8 cellular contexts compared by ENCODE assay signal in the genomic region with DNA sequence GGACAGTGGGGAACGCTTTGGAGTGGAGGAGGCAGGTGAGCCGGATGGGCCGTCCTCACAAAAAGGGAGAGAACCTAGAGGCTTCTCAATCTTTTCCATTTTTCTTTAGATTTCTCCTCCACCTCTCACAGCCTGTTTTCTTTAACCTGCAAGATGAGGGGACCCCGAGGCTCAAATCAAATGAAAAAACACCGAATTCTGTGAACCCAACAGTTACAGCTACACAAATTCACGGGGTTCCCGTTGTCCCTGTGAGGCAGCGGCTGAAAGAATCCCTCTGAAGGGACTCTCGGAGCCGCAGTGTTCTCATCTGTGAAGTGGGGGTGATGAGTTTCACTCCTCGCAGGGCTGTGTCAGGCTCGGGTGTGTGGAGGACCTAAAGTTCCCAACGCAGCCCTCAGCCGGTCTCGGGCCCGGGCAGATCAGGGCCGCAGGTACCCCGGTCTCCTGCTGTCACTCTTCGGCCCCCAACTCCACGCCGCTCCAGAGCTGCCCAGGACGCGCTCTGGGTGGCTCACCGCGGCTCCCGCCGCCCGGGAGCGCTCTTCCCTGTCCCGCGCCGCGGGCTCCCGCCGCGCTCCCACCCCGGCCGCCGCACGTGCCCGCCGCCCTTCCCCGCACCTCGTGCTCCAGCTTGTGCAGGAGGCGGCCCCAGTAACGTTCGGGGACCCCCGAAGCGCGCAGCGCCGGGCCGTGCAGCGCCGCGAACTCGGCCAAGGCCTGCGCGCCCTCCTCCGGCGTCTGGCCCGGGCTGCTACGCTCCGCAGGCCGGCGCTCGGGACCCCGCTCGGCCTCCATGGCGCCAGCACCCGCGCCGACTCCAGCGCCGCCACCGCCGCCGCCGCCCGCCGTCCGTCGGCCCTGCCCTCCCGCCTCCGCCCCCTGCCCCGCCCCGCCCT. TPM values are rescaled to one million over a fixed set of nuclear protein-coding genes. Genes with fewer than 3 reads are reported as not detected.
DNase-seq lines count a peak whose midpoint lies in the region; ATAC-seq, FAIRE-seq and TF ChIP-seq lines count a peak whose summit lies in the region.

A gene (minus strand): TSS at position 863 of the 899 bp plus-strand sequence. CDS start 65 bp downstream, at position 798.

- peak within 1 kb of the TSS; percentile 81 to 86 (median 82) for H3K4me3 Mint-ChIP-seq in brain

- H4K20me1 ChIP-seq in BLaER1 = peaks cover 45% of the 10 kb centered on the region

- H3K4me2 ChIP-seq in BLaER1 = peak within 1 kb of the TSS; percentile 98

- H3K36me3 ChIP-seq in BLaER1 = peaks cover 31% of the 10 kb centered on the region
- peaks cover 10% of the 10 kb centered on the region for H3K36me3 ChIP-seq in iPS-18a (ENCODE audit: control insufficient read depth, low read depth, low read length)
- no peaks in the 10 kb centered on the region for H3K36me3 ChIP-seq in gastrocnemius medialis

- TF ChIP-seq POLR2A in gastrocnemius medialis (IDR thresholded peaks at IDR 0.05) = peak; percentile 63 to 79

- H3K27me3 ChIP-seq in BLaER1 = no peaks in the 10 kb centered on the region
- no peaks in the 10 kb centered on the region for H3K27me3 ChIP-seq in iPS-18a (ENCODE audit: control insufficient read depth, insufficient read depth, low read length)
- H3K27me3 ChIP-seq in gastrocnemius medialis = no peaks in the 10 kb centered on the region

- FAIRE-seq in GM19239 (lab: Jason Lieb, UNC) (peak; percentile 85), HTR-8/SVneo (lab: Jason Lieb, UNC) (no peak)

- TF ChIP-seq CTCF in brain (conservative IDR thresholded peaks at IDR 0.05) (no peak), gastrocnemius medialis (IDR thresholded peaks at IDR 0.05 in 4 of 5, conservative IDR thresholded peaks at IDR 0.05 in 1 of 5) (peak in 1 of 5 experiments; percentile 12)

- H3K4me1 ChIP-seq in BLaER1 (peaks cover 32% of the 10 kb centered on the region), iPS-18a (ENCODE audit: control insufficient read depth, low read depth, low read length) (peaks cover 11% of the 10 kb centered on the region), gastrocnemius medialis (peaks cover 10 to 12% of the 10 kb centered on the region in 2 donors)

- H3K27ac Mint-ChIP-seq in brain = peak within 1 kb of the TSS; percentile 55 to 95 (median 89)

- ATAC-seq in gastrocnemius medialis (peak; percentile 66 to 68), GM21447 (IDR thresholded peaks at IDR 0.05; ENCODE audit: unreplicated experiment) (no peak)

- H3K9ac ChIP-seq in BLaER1 (peak within 1 kb of the TSS; percentile 94), iPS-18a (ENCODE audit: low read length) (peak within 1 kb of the TSS; percentile 93)

- H3K9me3 ChIP-seq in BLaER1 = peaks cover 11% of the 10 kb centered on the region
- no peaks in the 10 kb centered on the region for H3K9me3 ChIP-seq in iPS-18a (ENCODE audit: control insufficient read depth, low read depth, low read length)
- no peaks in the 10 kb centered on the region for H3K9me3 ChIP-seq in gastrocnemius medialis

- intact Hi-C loops in gastrocnemius medialis (cut with DNase I; ENCODE audit: low total_unique reads) = loop anchor here (1.0 to 2.0 kb wide), 2 partner anchors 34 to 44 kb away; a partner anchor contains a TSS

- peaks cover 17% of the 10 kb centered on the region for H3K27me3 Mint-ChIP-seq in brain

- peaks cover 0 to 6% (median 0%) of the 10 kb centered on the region in 5 experiments for H3K9me3 Mint-ChIP-seq in brain

- H3K27ac ChIP-seq in BLaER1 (peak within 1 kb of the TSS; percentile 94), iPS-18a (ENCODE audit: low read length) (peak within 1 kb of the TSS; percentile 81), gastrocnemius medialis (peak within 1 kb of the TSS; percentile 77 to 87 (median 84))

- DNase-seq in GM19239 (ENCODE audit: insufficient read length, low spot score) (peak; percentile 82), HTR-8/SVneo (ENCODE audit: insufficient read length, low spot score) (peak; percentile 69), T-helper 22 cell (ENCODE audit: low read depth) (peak; percentile 46), gastrocnemius medialis (peak; percentile 24 to 28)

- in situ Hi-C loops in gastrocnemius medialis (cut with MboI; ENCODE audit: low sequenced_read_pairs in 4 of 4) = no loop called here

- peaks cover 3% of the 10 kb centered on the region for H3K36me3 Mint-ChIP-seq in brain

- H3K4me3 ChIP-seq in BLaER1 (peak within 1 kb of the TSS; percentile 88), iPS-18a (ENCODE audit: low read length) (peak within 1 kb of the TSS; percentile 96), gastrocnemius medialis (peak within 1 kb of the TSS; percentile 56 to 76 (median 70))

- peaks cover 36% of the 10 kb centered on the region for H3K4me1 Mint-ChIP-seq in brain

RNA-seq across cellular contexts. Expression of the gene that starts here (rescaled TPM):
- 41.0 TPM for polyA plus RNA-seq in brain (ENCODE audit: insufficient read depth, low read depth, low replicate concordance)
- 10 to 100 TPM; 13.7 to 41.8 (median 19.6) TPM for total RNA-seq in gastrocnemius medialis

Comparison
In these comparisons a context has a peak if more than half of its experiments do, and no peak if none do; other contexts are left out.
1. DNase-seq: peak in every context shown above with its lines; median percentile 82 in GM19239; 69 in HTR-8/SVneo; 46 in T-helper 22 cell; 26 in gastrocnemius medialis.